25 cellular contexts compared by ENCODE assay signal in genomic region chr4:95714571-95714970, GRCh38.
"Had no signal": no experiment of that assay in that cellular context is flagged by ENCODE, and none has a peak within 500 bp of the region (broad histone marks: within the 10 kb centered on the region; RNA-seq: fewer than 3 reads in every experiment).

No MANE protein-coding gene starts in this region.

- DNase-seq: colonic mucosa; cortex of kidney; dermis blood vessel endothelial cell; dorsolateral prefrontal cortex; effector CD4-positive, alpha-beta T cell; effector CD8-positive, alpha-beta T cell; effector memory CD4-positive, alpha-beta T cell; effector memory CD8-positive, alpha-beta T cell; endodermal cell; erythroblast; esophagus squamous epithelium; foreskin fibroblast; foreskin keratinocyte; gastrocnemius medialis; glutamatergic neuron; head of caudate nucleus; heart left ventricle; heart right ventricle had no signal

- H3K27ac Mint-ChIP-seq: dendritic cell treated with granulocyte-macrophage colony-stimulating factor and Interleukin-4, amounts not matched to agents 40 ng/mL and 50 ng/mL, for 4 days; effector memory CD8-positive, alpha-beta T cell; endodermal cell had no signal

- H3K27ac ChIP-seq: colonic mucosa, coronary artery, dorsolateral prefrontal cortex, epithelial cell of prostate, esophagus muscularis mucosa, esophagus squamous epithelium, foreskin keratinocyte, gastrocnemius medialis, gastroesophageal sphincter, heart left ventricle, heart right ventricle had no signal

- H3K4me1 ChIP-seq: colonic mucosa, esophagus muscularis mucosa, esophagus squamous epithelium, foreskin keratinocyte, gastrocnemius medialis, gastroesophageal sphincter, heart left ventricle, heart right ventricle had no signal

- H3K4me1 Mint-ChIP-seq: endodermal cell had no signal

- H3K4me2 ChIP-seq: hepatocyte had no signal

- H3K4me3 ChIP-seq: colonic mucosa, coronary artery, dorsolateral prefrontal cortex, esophagus muscularis mucosa, esophagus squamous epithelium, gastrocnemius medialis, gastroesophageal sphincter, heart left ventricle, heart right ventricle, hepatocyte had no signal

- H2AFZ ChIP-seq: hepatocyte had no signal

- ATAC-seq: effector memory CD8-positive, alpha-beta T cell; esophagus mucosa; foreskin keratinocyte; gastrocnemius medialis; gastroesophageal sphincter; heart left ventricle; heart right ventricle had no signal

- H3K36me3 ChIP-seq: colonic mucosa, esophagus muscularis mucosa, esophagus squamous epithelium, gastrocnemius medialis, gastroesophageal sphincter, heart left ventricle, heart right ventricle had no signal

- H3K4me3 Mint-ChIP-seq: dendritic cell treated with granulocyte-macrophage colony-stimulating factor and Interleukin-4, amounts not matched to agents 40 ng/mL and 50 ng/mL, for 4 days; effector memory CD8-positive, alpha-beta T cell; endodermal cell had no signal

- H3K27me3 ChIP-seq: colonic mucosa, dorsolateral prefrontal cortex, esophagus muscularis mucosa, esophagus squamous epithelium, foreskin keratinocyte, gastrocnemius medialis, gastroesophageal sphincter, heart left ventricle, heart right ventricle, hepatocyte had no signal

- H3K79me2 ChIP-seq: hepatocyte had no signal

- H3K27me3 Mint-ChIP-seq: dendritic cell treated with granulocyte-macrophage colony-stimulating factor and Interleukin-4, amounts not matched to agents 40 ng/mL and 50 ng/mL, for 4 days; effector memory CD8-positive, alpha-beta T cell had no signal
